ENCODE assay signal across 13 cellular contexts in genomic region chr11:112525270-112525669, GRCh38.
DNase-seq lines count a peak whose midpoint lies in the region; ATAC-seq, FAIRE-seq and TF ChIP-seq lines count a peak whose summit lies in the region.
"Had no signal": no experiment of that assay in that cellular context is flagged by ENCODE, and none has a peak within 500 bp of the region (broad histone marks: within the 10 kb centered on the region; RNA-seq: fewer than 3 reads in every experiment).

No MANE protein-coding gene starts in this region.

- H3K4me3 Mint-ChIP-seq in astrocyte (ENCODE audit: unreplicated experiment) = no peak overlapping the region

- no peak overlapping the region for H3K27ac Mint-ChIP-seq in astrocyte (ENCODE audit: unreplicated experiment)

- H3K4me1 ChIP-seq in astrocyte (ENCODE audit: insufficient read depth, low read length) (no peaks in the 10 kb centered on the region), kidney (ENCODE audit: control insufficient read depth in 1 of 2, insufficient read depth in 1 of 2, low read depth in 1 of 2, low read length in 2 of 2) (peaks cover 0 to 8% of the 10 kb centered on the region in 2 donors), SK-N-SH (ENCODE audit: control insufficient read depth in 1 of 2, insufficient read depth in 2 of 2, low read depth in 1 of 2, low read length in 1 of 2) (peaks cover 12 to 15% of the 10 kb centered on the region in 2 experiments; a peak in 2 of 4 replicates)

- no peaks in the 10 kb centered on the region for H3K9me3 ChIP-seq in astrocyte (ENCODE audit: insufficient read depth, low read depth, low read length)
- no peaks in the 10 kb centered on the region for H3K9me3 ChIP-seq in kidney (ENCODE audit: control insufficient read depth in 1 of 2, low read length in 2 of 2)
- no peaks in the 10 kb centered on the region for H3K9me3 ChIP-seq in SK-N-SH
- H3K9me3 ChIP-seq: tibial nerve had no signal

- no peaks in the 10 kb centered on the region for H3K79me2 ChIP-seq in astrocyte (ENCODE audit: insufficient read depth, low read length)
- H3K79me2 ChIP-seq in SK-N-SH (ENCODE audit: insufficient read depth) = no peaks in the 10 kb centered on the region

- POLR2A ChIA-PET in SK-N-SH (lab: Yijun Ruan, JAX) = no interaction called here

- H3K9me2 ChIP-seq in SK-N-SH = no peaks in the 10 kb centered on the region

- TF ChIP-seq EP300 in SK-N-SH (IDR thresholded peaks at IDR 0.05; ENCODE audit: borderline replicate concordance in 1 of 2, low read depth in 1 of 2, low read length in 1 of 2) = no peak

- H2AFZ ChIP-seq in astrocyte (ENCODE audit: low read depth, low read length) (no peak overlapping the region), SK-N-SH (ENCODE audit: low read depth) (no peak overlapping the region)

- TF ChIP-seq CTCF in astrocyte (IDR thresholded peaks at IDR 0.05; ENCODE audit: insufficient read depth, low read depth, low read length) (no peak), kidney (IDR thresholded peaks at IDR 0.05; ENCODE audit: borderline replicate concordance, extremely low read depth, insufficient read depth) (no peak), SK-N-SH (IDR thresholded peaks at IDR 0.05) (no peak)

- no peak overlapping the region for H3K4me3 ChIP-seq in astrocyte (ENCODE audit: insufficient read depth, low read depth, low read length)
- no peak overlapping the region for H3K4me3 ChIP-seq in skeletal muscle cell (ENCODE audit: low read depth, low read length)
- no peak overlapping the region for H3K4me3 ChIP-seq in kidney (ENCODE audit: low read length in 2 of 2)
- no peak overlapping the region for H3K4me3 ChIP-seq in SK-N-SH (ENCODE audit: low read depth in 2 of 2, low read length in 1 of 2)
- H3K4me3 ChIP-seq: tibial nerve had no signal

- H3K27ac ChIP-seq in astrocyte (ENCODE audit: low read depth, low read length) = no peak overlapping the region
- no peak overlapping the region for H3K27ac ChIP-seq in kidney (ENCODE audit: low read depth in 2 of 2, low read length in 2 of 2)
- H3K27ac ChIP-seq in SK-N-SH (ENCODE audit: low read depth in 2 of 2, low read length in 1 of 2) = no peak overlapping the region
- H3K27ac ChIP-seq: KMS-11 had no signal

- CTCF ChIA-PET in SK-N-SH (lab: Yijun Ruan, JAX) = interaction anchor here (1.3 kb wide), 1 partner anchor 15 kb away, joined by 3 read pairs; no protein-coding TSS in a partner anchor

- peaks cover 3% of the 10 kb centered on the region for H3K9me3 Mint-ChIP-seq in astrocyte (ENCODE audit: unreplicated experiment)

- TF ChIP-seq RAD21 in SK-N-SH (IDR thresholded peaks at IDR 0.05; ENCODE audit: low read length) = no peak

- H3K9ac ChIP-seq in astrocyte (ENCODE audit: low read length) = no peak overlapping the region
- no peak overlapping the region for H3K9ac ChIP-seq in kidney (ENCODE audit: low read length in 2 of 2)
- no peak overlapping the region for H3K9ac ChIP-seq in SK-N-SH
- H3K9ac ChIP-seq: KMS-11 had no signal

- H4K20me1 ChIP-seq in astrocyte (ENCODE audit: insufficient read depth, low read length) = no peaks in the 10 kb centered on the region
- no peaks in the 10 kb centered on the region for H4K20me1 ChIP-seq in SK-N-SH (ENCODE audit: insufficient read depth)

- no peak for FAIRE-seq in astrocyte (lab: Jason Lieb, UNC)
- no peak for FAIRE-seq in kidney (lab: Jason Lieb, UNC)
- FAIRE-seq: frontal cortex had no signal

- intact Hi-C loops in left cardiac atrium (cut with DNase I) = no loop called here
- intact Hi-C loops in kidney (cut with DNase I) = no loop called here

- no peak overlapping the region for H3K4me2 ChIP-seq in astrocyte (ENCODE audit: low read length)
- no peak overlapping the region for H3K4me2 ChIP-seq in SK-N-SH
- H3K4me2 ChIP-seq: KMS-11 had no signal

- no peaks in the 10 kb centered on the region for H3K36me3 ChIP-seq in astrocyte (ENCODE audit: insufficient read depth, low read length)
- no peaks in the 10 kb centered on the region for H3K36me3 ChIP-seq in kidney (ENCODE audit: control insufficient read depth in 1 of 2, insufficient read depth in 2 of 2, low read length in 2 of 2)
- no peaks in the 10 kb centered on the region for H3K36me3 ChIP-seq in SK-N-SH (replicated peaks in 1 of 2; ENCODE audit: control insufficient read depth in 1 of 2, insufficient read depth in 2 of 2, low read length in 1 of 2)
- H3K36me3 ChIP-seq: tibial nerve had no signal

- peaks cover 2% of the 10 kb centered on the region for H3K4me1 Mint-ChIP-seq in astrocyte (ENCODE audit: low read depth, unreplicated experiment)

- no peaks in the 10 kb centered on the region for H3K36me3 Mint-ChIP-seq in astrocyte (ENCODE audit: low read depth, unreplicated experiment)

- H3F3A ChIP-seq in SK-N-SH (replicated peaks; ENCODE audit: insufficient read depth) = no peaks in the 10 kb centered on the region

- 77% methylated on average over 5 of the region's 5 CpGs for WGBS in SK-N-SH (ENCODE audit: low lambda C conversion rate)

- peaks cover 7% of the 10 kb centered on the region for H3K27me3 Mint-ChIP-seq in astrocyte (ENCODE audit: low read depth, unreplicated experiment)

- peak; percentile 6 for ATAC-seq in left cardiac atrium

- peak; percentile 66 for DNase-seq in GF-D8 (lab: John Stamatoyannopoulos, UW)
- peak; percentile 16 for DNase-seq in astrocyte (ENCODE audit: low read depth)
- DNase-seq in left cardiac atrium = peak; percentile 53
- DNase-seq in skeletal muscle cell (ENCODE audit: low read depth) = peak; percentile 29
- no peak for DNase-seq in kidney
- DNase-seq in NCI-H1694 treated with DMSO at 0.1 percent for 48 hours (lab: John Stamatoyannopoulos, UW) = no peak
- DNase-seq in putamen (ENCODE audit: low spot score) = no peak
- DNase-seq in SK-N-SH = no peak
- DNase-seq: NCI-H524 treated with DMSO at 0.1 percent for 48 hours; stimulated activated CD4-positive, alpha-beta T cell treated with anti-CD3 and anti-CD28 coated beads, Interleukin-4, amount 100 ng/mL, for 1 hour had no signal

- H3K27me3 ChIP-seq in astrocyte (ENCODE audit: insufficient read depth, low read length) = no peaks in the 10 kb centered on the region
- no peaks in the 10 kb centered on the region; the same call in 1 of the 2 replicates for H3K27me3 ChIP-seq in SK-N-SH (ENCODE audit: insufficient read depth)
- H3K27me3 ChIP-seq: tibial nerve had no signal

TF ChIP-seq in SK-N-SH, 30 proteins besides CTCF, POLR2A, EP300 and RAD21:
- TF ChIP-seq ZBTB33 (IDR thresholded peaks at IDR 0.05; ENCODE audit: borderline replicate concordance, low read depth) (no peak), NFIC (IDR thresholded peaks at IDR 0.05; ENCODE audit: borderline replicate concordance) (no peak), FOSL2 (IDR thresholded peaks at IDR 0.05; ENCODE audit: borderline replicate concordance, low read depth) (no peak), POLR2AphosphoS5 (IDR thresholded peaks at IDR 0.05; ENCODE audit: low read depth, low read length) (no peak), NRF1 (IDR thresholded peaks at IDR 0.05; ENCODE audit: low read depth, low read length) (no peak), YY1 (IDR thresholded peaks at IDR 0.05; ENCODE audit: low read depth) (no peak), GATA2 (CRISPR knock-in tag; IDR thresholded peaks at IDR 0.05) (no peak), FOXJ3 (CRISPR knock-in tag; IDR thresholded peaks at IDR 0.05) (no peak), SIN3A (IDR thresholded peaks at IDR 0.05; ENCODE audit: borderline replicate concordance, low read depth, low read length) (no peak), USF1 (IDR thresholded peaks at IDR 0.05; ENCODE audit: borderline replicate concordance, low read depth) (no peak), CHD2 (IDR thresholded peaks at IDR 0.05; ENCODE audit: low read length, partially characterized antibody) (no peak), TEAD4 (IDR thresholded peaks at IDR 0.05; ENCODE audit: borderline replicate concordance, insufficient read depth) (no peak), MEF2A (IDR thresholded peaks at IDR 0.05; ENCODE audit: borderline replicate concordance, low read depth) (no peak), MXI1 (IDR thresholded peaks at IDR 0.05; ENCODE audit: low read depth, low read length) (no peak), EZH2phosphoT487 (IDR thresholded peaks at IDR 0.05; ENCODE audit: borderline replicate concordance, low read depth) (no peak)

Comparison
In these comparisons a context has a peak if more than half of its experiments do, and no peak if none do; other contexts are left out.
1. DNase-seq: peak in GF-D8 (single experiment), astrocyte (single experiment), left cardiac atrium (single experiment) and skeletal muscle cell (single experiment); none in kidney (single experiment), NCI-H1694 treated with DMSO at 0.1 percent for 48 hours (single experiment), putamen (single experiment) and SK-N-SH (single experiment).